ENCODE assay signal across 32 cellular contexts in the genomic region with DNA sequence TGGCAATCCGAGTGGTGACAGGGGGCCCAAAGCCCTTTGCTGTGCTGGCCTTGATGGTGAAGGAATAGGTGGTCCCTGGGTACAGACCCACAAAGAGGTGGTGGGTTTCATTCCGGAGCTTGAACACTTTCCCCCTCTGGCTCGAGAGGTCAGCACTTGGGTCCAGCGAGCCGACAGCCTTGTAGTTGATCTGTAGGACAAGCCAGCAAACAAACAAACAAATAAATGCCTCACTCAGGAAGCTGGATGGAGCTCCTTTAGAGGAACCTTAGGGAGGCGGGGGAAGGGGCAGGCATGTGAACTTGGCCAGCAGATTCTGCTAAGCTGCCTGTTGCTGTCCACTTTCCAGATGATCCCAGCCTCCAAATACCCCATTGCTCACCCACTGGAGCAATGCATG.
"Had no signal": no experiment of that assay in that cellular context is flagged by ENCODE, and none has a peak within 500 bp of the region (broad histone marks: within the 10 kb centered on the region; RNA-seq: fewer than 3 reads in every experiment).

No MANE protein-coding gene starts in this region.

- H3K4me3 Mint-ChIP-seq: naive thymus-derived CD8-positive, alpha-beta T cell; natural killer cell treated with Interleukin-12 subunit alpha and Interleukin-12 subunit beta and Interleukin-15 and Interleukin-18, amount 100 ng/mL, for 72 hours; nephron progenitor cell; neural crest cell; stimulated activated memory B cell treated with anti-CD40 and anti-IgM and Interleukin-4, amounts not matched to agents 10 μg/mL and 1 μg/mL and 100 μg/mL, for 72 hours; stimulated activated naive CD8-positive, alpha-beta T cell treated with anti-CD3 and anti-CD28 coated beads, Interleukin-15, amount 100 ng/mL, for 72 hours; type B pancreatic cell had no signal

- H3K9ac ChIP-seq: parathyroid adenoma had no signal

- H3K36me3 ChIP-seq: neutrophil, ovary, right lobe of liver, sigmoid colon, suprapubic skin, tibial artery, transverse colon, upper lobe of right lung, uterus had no signal

- H3K4me3 ChIP-seq: ovary, psoas muscle, right lobe of liver, sigmoid colon, suprapubic skin, testis, tibial artery, transverse colon, upper lobe of right lung, uterus had no signal

- DNase-seq: naive thymus-derived CD8-positive, alpha-beta T cell; nephron progenitor cell; nucleus accumbens; ovary; posterior cingulate gyrus; psoas muscle; right cardiac atrium; right lobe of liver; sigmoid colon; small intestine; stimulated activated CD4-positive, alpha-beta T cell treated with anti-CD3 and anti-CD28 coated beads, Interleukin-15, amount 100 ng/mL, for 24 hours; stimulated activated CD4-positive, alpha-beta T cell treated with anti-CD3 and anti-CD28 coated beads, Interleukin-2, amount 100 ng/mL, for 24 hours; stimulated activated CD4-positive, alpha-beta T cell treated with anti-CD3 and anti-CD28 coated beads, Interleukin-2, amount 100 ng/mL, for 48 hours; stimulated activated CD4-positive, alpha-beta T cell treated with anti-CD3 and anti-CD28 coated beads, Interleukin-4, amount 100 ng/mL, for 4 hours; stimulated activated CD8-positive, alpha-beta memory T cell treated with anti-CD3 and anti-CD28 coated beads, Interleukin-4, amount 100 ng/mL, for 48 hours; stimulated activated naive CD4-positive, alpha-beta T cell; stimulated activated naive CD8-positive, alpha-beta T cell treated with anti-CD3 and anti-CD28 coated beads, Interleukin-15, amount 100 ng/mL, for 72 hours; stimulated activated naive CD8-positive, alpha-beta T cell treated with anti-CD3 and anti-CD28 coated beads, Interleukin-15, Interleukin-2, amounts not matched to agents 100 U/mL and 50 U/mL, for 24 hours; substantia nigra; testis; tibial artery; transverse colon; upper lobe of right lung; uterus had no signal

- H3K27ac Mint-ChIP-seq: naive thymus-derived CD8-positive, alpha-beta T cell; natural killer cell treated with Interleukin-12 subunit alpha and Interleukin-12 subunit beta and Interleukin-15 and Interleukin-18, amount 100 ng/mL, for 72 hours; nephron progenitor cell; progenitor cell of endocrine pancreas; stimulated activated memory B cell treated with anti-CD40 and anti-IgM and Interleukin-4, amounts not matched to agents 10 μg/mL and 1 μg/mL and 100 μg/mL, for 72 hours; stimulated activated naive CD8-positive, alpha-beta T cell treated with anti-CD3 and anti-CD28 coated beads, Interleukin-15, amount 100 ng/mL, for 72 hours; type B pancreatic cell had no signal

- H3K27me3 ChIP-seq: neutrophil, ovary, right lobe of liver, sigmoid colon, suprapubic skin, testis, tibial artery, transverse colon, upper lobe of right lung, uterus had no signal

- H2AFZ ChIP-seq: parathyroid adenoma had no signal

- H3K79me2 ChIP-seq: parathyroid adenoma had no signal

- H3K9me3 ChIP-seq: neutrophil, ovary, psoas muscle, right lobe of liver, sigmoid colon, suprapubic skin, testis, tibial artery, transverse colon, upper lobe of right lung, uterus had no signal

- H3K9me3 Mint-ChIP-seq: nephron progenitor cell; neural crest cell; stimulated activated memory B cell treated with anti-CD40 and anti-IgM and Interleukin-4, amounts not matched to agents 10 μg/mL and 1 μg/mL and 100 μg/mL, for 72 hours; type B pancreatic cell had no signal

- ATAC-seq: naive thymus-derived CD8-positive, alpha-beta T cell; natural killer cell treated with Interleukin-12 subunit alpha and Interleukin-12 subunit beta and Interleukin-15 and Interleukin-18, amount 100 ng/mL, for 72 hours; psoas muscle; right cardiac atrium; right lobe of liver; stimulated activated memory B cell treated with anti-CD40 and anti-IgM and Interleukin-4, amounts not matched to agents 10 μg/mL and 1 μg/mL and 100 μg/mL, for 72 hours; stimulated activated naive CD8-positive, alpha-beta T cell treated with anti-CD3 and anti-CD28 coated beads, Interleukin-15, amount 100 ng/mL, for 72 hours; stimulated activated naive CD8-positive, alpha-beta T cell treated with anti-CD3 and anti-CD28 coated beads, Interleukin-15, Interleukin-2, amounts not matched to agents 100 U/mL and 50 U/mL, for 24 hours; upper lobe of right lung had no signal

- H3K27me3 Mint-ChIP-seq: natural killer cell treated with Interleukin-12 subunit alpha and Interleukin-12 subunit beta and Interleukin-15 and Interleukin-18, amount 100 ng/mL, for 72 hours; progenitor cell of endocrine pancreas; stimulated activated memory B cell treated with anti-CD40 and anti-IgM and Interleukin-4, amounts not matched to agents 10 μg/mL and 1 μg/mL and 100 μg/mL, for 72 hours; stimulated activated naive CD8-positive, alpha-beta T cell treated with anti-CD3 and anti-CD28 coated beads, Interleukin-15, amount 100 ng/mL, for 72 hours had no signal

- H3K4me1 ChIP-seq: psoas muscle, right lobe of liver, sigmoid colon, suprapubic skin, testis, tibial artery, transverse colon, upper lobe of right lung, uterus had no signal

- H3K36me3 Mint-ChIP-seq: naive thymus-derived CD8-positive, alpha-beta T cell; natural killer cell treated with Interleukin-12 subunit alpha and Interleukin-12 subunit beta and Interleukin-15 and Interleukin-18, amount 100 ng/mL, for 72 hours; stimulated activated memory B cell treated with anti-CD40 and anti-IgM and Interleukin-4, amounts not matched to agents 10 μg/mL and 1 μg/mL and 100 μg/mL, for 72 hours; type B pancreatic cell had no signal

- H3K27ac ChIP-seq: neutrophil, ovary, parathyroid adenoma, psoas muscle, right lobe of liver, sigmoid colon, suprapubic skin, testis, tibial artery, transverse colon, upper lobe of right lung, uterus had no signal

- H3K4me1 Mint-ChIP-seq: naive thymus-derived CD8-positive, alpha-beta T cell; nephron progenitor cell; neural crest cell; stimulated activated memory B cell treated with anti-CD40 and anti-IgM and Interleukin-4, amounts not matched to agents 10 μg/mL and 1 μg/mL and 100 μg/mL, for 72 hours; stimulated activated naive CD8-positive, alpha-beta T cell treated with anti-CD3 and anti-CD28 coated beads, Interleukin-15, amount 100 ng/mL, for 72 hours had no signal

- FAIRE-seq: small intestine had no signal
